ENCODE assay signal across 1 cellular context in genomic region chr16:2223375-2224182, GRCh38.
TF ChIP-seq lines count a peak whose summit lies in the region.

A gene with protein sequence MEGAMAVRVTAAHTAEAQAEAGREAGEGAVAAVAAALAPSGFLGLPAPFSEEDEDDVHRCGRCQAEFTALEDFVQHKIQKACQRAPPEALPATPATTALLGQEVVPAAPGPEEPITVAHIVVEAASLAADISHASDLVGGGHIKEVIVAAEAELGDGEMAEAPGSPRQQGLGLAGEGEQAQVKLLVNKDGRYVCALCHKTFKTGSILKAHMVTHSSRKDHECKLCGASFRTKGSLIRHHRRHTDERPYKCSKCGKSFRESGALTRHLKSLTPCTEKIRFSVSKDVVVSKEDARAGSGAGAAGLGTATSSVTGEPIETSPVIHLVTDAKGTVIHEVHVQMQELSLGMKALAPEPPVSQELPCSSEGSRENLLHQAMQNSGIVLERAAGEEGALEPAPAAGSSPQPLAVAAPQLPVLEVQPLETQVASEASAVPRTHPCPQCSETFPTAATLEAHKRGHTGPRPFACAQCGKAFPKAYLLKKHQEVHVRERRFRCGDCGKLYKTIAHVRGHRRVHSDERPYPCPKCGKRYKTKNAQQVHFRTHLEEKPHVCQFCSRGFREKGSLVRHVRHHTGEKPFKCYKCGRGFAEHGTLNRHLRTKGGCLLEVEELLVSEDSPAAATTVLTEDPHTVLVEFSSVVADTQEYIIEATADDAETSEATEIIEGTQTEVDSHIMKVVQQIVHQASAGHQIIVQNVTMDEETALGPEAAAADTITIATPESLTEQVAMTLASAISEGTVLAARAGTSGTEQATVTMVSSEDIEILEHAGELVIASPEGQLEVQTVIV (plus strand): TSS chr16:2223591. CDS start chr16:2223614, 23 bp downstream.

TF ChIP-seq in HepG2, 621 proteins besides CTCF, POLR2A, EP300 and RAD21 (continued from another document and continues in another):
- TF ChIP-seq LRRFIP1 (CRISPR knock-in tag; conservative IDR thresholded peaks at IDR 0.05): no peak
- TF ChIP-seq HES4 (CRISPR knock-in tag; IDR thresholded peaks at IDR 0.05; ENCODE audit: borderline replicate concordance): no peak
- peak; percentile 60; the same call in 1 of the 2 replicates for TF ChIP-seq SKIL (CRISPR knock-in tag; IDR thresholded peaks at IDR 0.05; ENCODE audit: borderline replicate concordance)
- TF ChIP-seq, protein P1, sequence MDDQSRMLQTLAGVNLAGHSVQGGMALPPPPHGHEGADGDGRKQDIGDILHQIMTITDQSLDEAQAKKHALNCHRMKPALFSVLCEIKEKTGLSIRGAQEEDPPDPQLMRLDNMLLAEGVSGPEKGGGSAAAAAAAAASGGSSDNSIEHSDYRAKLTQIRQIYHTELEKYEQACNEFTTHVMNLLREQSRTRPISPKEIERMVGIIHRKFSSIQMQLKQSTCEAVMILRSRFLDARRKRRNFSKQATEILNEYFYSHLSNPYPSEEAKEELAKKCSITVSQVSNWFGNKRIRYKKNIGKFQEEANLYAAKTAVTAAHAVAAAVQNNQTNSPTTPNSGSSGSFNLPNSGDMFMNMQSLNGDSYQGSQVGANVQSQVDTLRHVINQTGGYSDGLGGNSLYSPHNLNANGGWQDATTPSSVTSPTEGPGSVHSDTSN (CRISPR knock-in tag; IDR thresholded peaks at IDR 0.05; ENCODE audit: borderline replicate concordance): 0 out of 2 replicates have a peak, but pooled peaks have one; percentile 76
- 0 out of 2 replicates have a peak, but pooled peaks have one; percentile 57 for TF ChIP-seq ZNF343 (CRISPR knock-in tag; IDR thresholded peaks at IDR 0.05)
- TF ChIP-seq SP5 (CRISPR knock-in tag; IDR thresholded peaks at IDR 0.05; ENCODE audit: borderline replicate concordance, low read depth): peak; percentile 95
- no peak for TF ChIP-seq ZSCAN9 (CRISPR knock-in tag; IDR thresholded peaks at IDR 0.05; ENCODE audit: borderline replicate concordance)
- no peak for TF ChIP-seq ZNF30 (CRISPR knock-in tag; IDR thresholded peaks at IDR 0.05)
- peak; percentile 92 for TF ChIP-seq ZNF788 (CRISPR knock-in tag; IDR thresholded peaks at IDR 0.05; ENCODE audit: borderline replicate concordance)
- TF ChIP-seq ZFP37 (CRISPR knock-in tag; IDR thresholded peaks at IDR 0.05; ENCODE audit: borderline replicate concordance): no peak
- peak; percentile 94 for TF ChIP-seq RBM22 (optimal IDR thresholded peaks at IDR 0.05; ENCODE audit: low read length)
- TF ChIP-seq, protein P2, sequence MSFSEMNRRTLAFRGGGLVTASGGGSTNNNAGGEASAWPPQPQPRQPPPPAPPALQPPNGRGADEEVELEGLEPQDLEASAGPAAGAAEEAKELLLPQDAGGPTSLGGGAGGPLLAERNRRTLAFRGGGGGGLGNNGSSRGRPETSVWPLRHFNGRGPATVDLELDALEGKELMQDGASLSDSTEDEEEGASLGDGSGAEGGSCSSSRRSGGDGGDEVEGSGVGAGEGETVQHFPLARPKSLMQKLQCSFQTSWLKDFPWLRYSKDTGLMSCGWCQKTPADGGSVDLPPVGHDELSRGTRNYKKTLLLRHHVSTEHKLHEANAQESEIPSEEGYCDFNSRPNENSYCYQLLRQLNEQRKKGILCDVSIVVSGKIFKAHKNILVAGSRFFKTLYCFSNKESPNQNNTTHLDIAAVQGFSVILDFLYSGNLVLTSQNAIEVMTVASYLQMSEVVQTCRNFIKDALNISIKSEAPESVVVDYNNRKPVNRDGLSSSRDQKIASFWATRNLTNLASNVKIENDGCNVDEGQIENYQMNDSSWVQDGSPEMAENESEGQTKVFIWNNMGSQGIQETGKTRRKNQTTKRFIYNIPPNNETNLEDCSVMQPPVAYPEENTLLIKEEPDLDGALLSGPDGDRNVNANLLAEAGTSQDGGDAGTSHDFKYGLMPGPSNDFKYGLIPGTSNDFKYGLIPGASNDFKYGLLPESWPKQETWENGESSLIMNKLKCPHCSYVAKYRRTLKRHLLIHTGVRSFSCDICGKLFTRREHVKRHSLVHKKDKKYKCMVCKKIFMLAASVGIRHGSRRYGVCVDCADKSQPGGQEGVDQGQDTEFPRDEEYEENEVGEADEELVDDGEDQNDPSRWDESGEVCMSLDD (CRISPR knock-in tag; IDR thresholded peaks at IDR 0.05; ENCODE audit: borderline replicate concordance): no peak; the same call in 1 of the 2 replicates
- peak; percentile 13; the same call in 1 of the 2 replicates for TF ChIP-seq HNF4G (IDR thresholded peaks at IDR 0.05; ENCODE audit: borderline replicate concordance, low read depth, low read length)
- TF ChIP-seq HNF4G (CRISPR knock-in tag; IDR thresholded peaks at IDR 0.05; ENCODE audit: borderline replicate concordance, low read depth): no peak; the same call in 1 of the 2 replicates
- TF ChIP-seq SNRNP70 (IDR thresholded peaks at IDR 0.05; ENCODE audit: low read depth, low read length): no peak
- TF ChIP-seq NR2F1 (CRISPR knock-in tag; IDR thresholded peaks at IDR 0.05): no peak
- TF ChIP-seq, protein P3, sequence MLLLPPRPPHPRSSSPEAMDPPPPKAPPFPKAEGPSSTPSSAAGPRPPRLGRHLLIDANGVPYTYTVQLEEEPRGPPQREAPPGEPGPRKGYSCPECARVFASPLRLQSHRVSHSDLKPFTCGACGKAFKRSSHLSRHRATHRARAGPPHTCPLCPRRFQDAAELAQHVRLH (CRISPR knock-in tag; IDR thresholded peaks at IDR 0.05; ENCODE audit: borderline replicate concordance, low read depth): no peak; the same call in 1 of the 2 replicates
- TF ChIP-seq, protein P4, sequence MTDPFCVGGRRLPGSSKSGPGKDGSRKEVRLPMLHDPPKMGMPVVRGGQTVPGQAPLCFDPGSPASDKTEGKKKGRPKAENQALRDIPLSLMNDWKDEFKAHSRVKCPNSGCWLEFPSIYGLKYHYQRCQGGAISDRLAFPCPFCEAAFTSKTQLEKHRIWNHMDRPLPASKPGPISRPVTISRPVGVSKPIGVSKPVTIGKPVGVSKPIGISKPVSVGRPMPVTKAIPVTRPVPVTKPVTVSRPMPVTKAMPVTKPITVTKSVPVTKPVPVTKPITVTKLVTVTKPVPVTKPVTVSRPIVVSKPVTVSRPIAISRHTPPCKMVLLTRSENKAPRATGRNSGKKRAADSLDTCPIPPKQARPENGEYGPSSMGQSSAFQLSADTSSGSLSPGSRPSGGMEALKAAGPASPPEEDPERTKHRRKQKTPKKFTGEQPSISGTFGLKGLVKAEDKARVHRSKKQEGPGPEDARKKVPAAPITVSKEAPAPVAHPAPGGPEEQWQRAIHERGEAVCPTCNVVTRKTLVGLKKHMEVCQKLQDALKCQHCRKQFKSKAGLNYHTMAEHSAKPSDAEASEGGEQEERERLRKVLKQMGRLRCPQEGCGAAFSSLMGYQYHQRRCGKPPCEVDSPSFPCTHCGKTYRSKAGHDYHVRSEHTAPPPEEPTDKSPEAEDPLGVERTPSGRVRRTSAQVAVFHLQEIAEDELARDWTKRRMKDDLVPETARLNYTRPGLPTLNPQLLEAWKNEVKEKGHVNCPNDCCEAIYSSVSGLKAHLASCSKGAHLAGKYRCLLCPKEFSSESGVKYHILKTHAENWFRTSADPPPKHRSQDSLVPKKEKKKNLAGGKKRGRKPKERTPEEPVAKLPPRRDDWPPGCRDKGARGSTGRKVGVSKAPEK (CRISPR knock-in tag; IDR thresholded peaks at IDR 0.05; ENCODE audit: borderline replicate concordance): no peak
- no peak; the same call in 1 of the 2 replicates for TF ChIP-seq DNMT1 (CRISPR knock-in tag; IDR thresholded peaks at IDR 0.05)
- TF ChIP-seq ZNF513 (CRISPR knock-in tag; conservative IDR thresholded peaks at IDR 0.05): 0 out of 2 replicates have a peak, but pooled peaks have one; percentile 77
- TF ChIP-seq ZNF674 (CRISPR knock-in tag; IDR thresholded peaks at IDR 0.05; ENCODE audit: low read depth): no peak
- TF ChIP-seq HCFC1 (IDR thresholded peaks at IDR 0.05; ENCODE audit: low read depth, low read length): peak; percentile 63
- TF ChIP-seq ZBTB42 (CRISPR knock-in tag; IDR thresholded peaks at IDR 0.05): no peak
- no peak for TF ChIP-seq ZNF468 (CRISPR knock-in tag; IDR thresholded peaks at IDR 0.05)
- TF ChIP-seq, protein P5, sequence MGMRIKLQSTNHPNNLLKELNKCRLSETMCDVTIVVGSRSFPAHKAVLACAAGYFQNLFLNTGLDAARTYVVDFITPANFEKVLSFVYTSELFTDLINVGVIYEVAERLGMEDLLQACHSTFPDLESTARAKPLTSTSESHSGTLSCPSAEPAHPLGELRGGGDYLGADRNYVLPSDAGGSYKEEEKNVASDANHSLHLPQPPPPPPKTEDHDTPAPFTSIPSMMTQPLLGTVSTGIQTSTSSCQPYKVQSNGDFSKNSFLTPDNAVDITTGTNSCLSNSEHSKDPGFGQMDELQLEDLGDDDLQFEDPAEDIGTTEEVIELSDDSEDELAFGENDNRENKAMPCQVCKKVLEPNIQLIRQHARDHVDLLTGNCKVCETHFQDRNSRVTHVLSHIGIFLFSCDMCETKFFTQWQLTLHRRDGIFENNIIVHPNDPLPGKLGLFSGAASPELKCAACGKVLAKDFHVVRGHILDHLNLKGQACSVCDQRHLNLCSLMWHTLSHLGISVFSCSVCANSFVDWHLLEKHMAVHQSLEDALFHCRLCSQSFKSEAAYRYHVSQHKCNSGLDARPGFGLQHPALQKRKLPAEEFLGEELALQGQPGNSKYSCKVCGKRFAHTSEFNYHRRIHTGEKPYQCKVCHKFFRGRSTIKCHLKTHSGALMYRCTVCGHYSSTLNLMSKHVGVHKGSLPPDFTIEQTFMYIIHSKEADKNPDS (CRISPR knock-in tag; IDR thresholded peaks at IDR 0.05): no peak
- TF ChIP-seq, protein P6, sequence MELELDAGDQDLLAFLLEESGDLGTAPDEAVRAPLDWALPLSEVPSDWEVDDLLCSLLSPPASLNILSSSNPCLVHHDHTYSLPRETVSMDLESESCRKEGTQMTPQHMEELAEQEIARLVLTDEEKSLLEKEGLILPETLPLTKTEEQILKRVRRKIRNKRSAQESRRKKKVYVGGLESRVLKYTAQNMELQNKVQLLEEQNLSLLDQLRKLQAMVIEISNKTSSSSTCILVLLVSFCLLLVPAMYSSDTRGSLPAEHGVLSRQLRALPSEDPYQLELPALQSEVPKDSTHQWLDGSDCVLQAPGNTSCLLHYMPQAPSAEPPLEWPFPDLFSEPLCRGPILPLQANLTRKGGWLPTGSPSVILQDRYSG (CRISPR knock-in tag; IDR thresholded peaks at IDR 0.05): 0 out of 2 replicates have a peak, but pooled peaks have one; percentile 46
- no peak for TF ChIP-seq ZFP36L2 (CRISPR knock-in tag; IDR thresholded peaks at IDR 0.05)
- TF ChIP-seq, protein P7, sequence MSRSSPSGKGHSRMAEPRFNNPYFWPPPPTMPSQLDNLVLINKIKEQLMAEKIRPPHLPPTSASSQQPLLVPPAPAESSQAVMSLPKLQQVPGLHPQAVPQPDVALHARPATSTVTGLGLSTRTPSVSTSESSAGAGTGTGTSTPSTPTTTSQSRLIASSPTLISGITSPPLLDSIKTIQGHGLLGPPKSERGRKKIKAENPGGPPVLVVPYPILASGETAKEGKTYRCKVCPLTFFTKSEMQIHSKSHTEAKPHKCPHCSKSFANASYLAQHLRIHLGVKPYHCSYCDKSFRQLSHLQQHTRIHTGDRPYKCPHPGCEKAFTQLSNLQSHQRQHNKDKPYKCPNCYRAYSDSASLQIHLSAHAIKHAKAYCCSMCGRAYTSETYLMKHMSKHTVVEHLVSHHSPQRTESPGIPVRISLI (CRISPR knock-in tag; IDR thresholded peaks at IDR 0.05; ENCODE audit: borderline replicate concordance): no peak
- no peak for TF ChIP-seq ZNF619 (CRISPR knock-in tag; IDR thresholded peaks at IDR 0.05)
- TF ChIP-seq THRA (CRISPR knock-in tag; IDR thresholded peaks at IDR 0.05; ENCODE audit: borderline replicate concordance): peak; percentile 69
- no peak for TF ChIP-seq ZNF251 (CRISPR knock-in tag; IDR thresholded peaks at IDR 0.05)
- TF ChIP-seq ELF3 (CRISPR knock-in tag; IDR thresholded peaks at IDR 0.05): 0 out of 2 replicates have a peak, but pooled peaks have one; percentile 19
- no peak for TF ChIP-seq ARNT (IDR thresholded peaks at IDR 0.05)
